Comparison of ENCODE assay signal across 25 cellular contexts in the genomic region with DNA sequence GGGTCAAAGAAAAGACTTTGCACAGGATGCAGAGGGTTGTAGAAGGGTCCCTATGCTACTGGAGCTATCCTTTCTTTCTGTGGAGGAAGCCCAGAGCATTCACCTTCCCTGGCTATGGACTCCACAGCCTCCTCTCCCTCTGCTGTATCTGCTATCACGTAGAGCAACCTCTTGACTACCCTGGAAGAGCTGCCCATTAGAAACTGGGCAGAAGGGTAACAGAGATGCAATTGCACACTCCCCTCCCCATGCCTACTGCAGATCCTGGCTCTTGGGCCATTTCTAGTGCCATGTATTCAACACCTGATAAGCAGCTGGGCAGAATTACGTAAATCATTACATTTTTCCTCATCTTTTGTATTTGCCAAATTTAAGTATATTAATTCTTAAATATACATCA. TPM values are rescaled to one million over a fixed set of nuclear protein-coding genes. Genes with fewer than 3 reads are reported as not detected.
"Had no signal": no experiment of that assay in that cellular context is flagged by ENCODE, and none has a peak within 500 bp of the region (broad histone marks: within the 10 kb centered on the region; RNA-seq: fewer than 3 reads in every experiment).

No MANE protein-coding gene starts in this region.

- ATAC-seq: foreskin keratinocyte; left lung; lower lobe of right lung; natural killer cell; stimulated activated effector memory CD8-positive, alpha-beta T cell treated with anti-CD3 and anti-CD28 coated beads, Interleukin-12 subunit alpha, Interleukin-12 subunit beta, amount 100 ng/mL, for 72 hours; upper lobe of right lung had no signal

- H3K9me3 ChIP-seq: esophagus muscularis mucosa, left lung, lower lobe of right lung, ovary, stomach, thoracic aorta, transverse colon, upper lobe of right lung, uterus had no signal

- H3K4me3 ChIP-seq: coronary artery, esophagus muscularis mucosa, hepatocyte, left lung, lower lobe of right lung, ovary, stomach, thoracic aorta, transverse colon, upper lobe of right lung, uterus had no signal

- H3K4me2 ChIP-seq: hepatocyte had no signal

- H3K27ac ChIP-seq: coronary artery, esophagus muscularis mucosa, foreskin keratinocyte, hepatocyte, left lung, lower lobe of right lung, ovary, stomach, thoracic aorta, transverse colon, upper lobe of right lung, uterus had no signal

- H3K79me2 ChIP-seq: hepatocyte had no signal

- H2AFZ ChIP-seq: hepatocyte had no signal

- H3K27me3 ChIP-seq: esophagus muscularis mucosa, hepatocyte, ovary, transverse colon, uterus had no signal

- H3K4me1 ChIP-seq: left lung, lower lobe of right lung, stomach, transverse colon, upper lobe of right lung, uterus had no signal

- DNase-seq: dermis blood vessel endothelial cell; effector memory CD4-positive, alpha-beta T cell; foreskin keratinocyte; kidney; left lung; lower lobe of right lung; natural killer cell; occipital lobe; ovary; posterior cingulate gyrus; retina; stimulated activated CD4-positive, alpha-beta T cell treated with anti-CD3 and anti-CD28 coated beads, Interleukin-2, amount 100 ng/mL, for 24 hours; stimulated activated CD4-positive, alpha-beta T cell treated with anti-CD3 and anti-CD28 coated beads, Interleukin-4, amount 100 ng/mL, for 24 hours; stimulated activated naive CD4-positive, alpha-beta T cell treated with Interleukin-2 at 50 U/mL for 16 hours; stomach; transverse colon; upper lobe of right lung; uterus had no signal

- H3K36me3 ChIP-seq: esophagus muscularis mucosa, left lung, lower lobe of right lung, ovary, stomach, thoracic aorta, transverse colon, upper lobe of right lung, uterus had no signal

RNA-seq across cellular contexts. Expression of gene KLHL31, which starts 3.1 kb away (rescaled TPM):
- total RNA-seq: endothelial cell of umbilical vein, pulmonary artery endothelial cell had no signal
